1 cellular context compared by ENCODE assay signal in the genomic region with DNA sequence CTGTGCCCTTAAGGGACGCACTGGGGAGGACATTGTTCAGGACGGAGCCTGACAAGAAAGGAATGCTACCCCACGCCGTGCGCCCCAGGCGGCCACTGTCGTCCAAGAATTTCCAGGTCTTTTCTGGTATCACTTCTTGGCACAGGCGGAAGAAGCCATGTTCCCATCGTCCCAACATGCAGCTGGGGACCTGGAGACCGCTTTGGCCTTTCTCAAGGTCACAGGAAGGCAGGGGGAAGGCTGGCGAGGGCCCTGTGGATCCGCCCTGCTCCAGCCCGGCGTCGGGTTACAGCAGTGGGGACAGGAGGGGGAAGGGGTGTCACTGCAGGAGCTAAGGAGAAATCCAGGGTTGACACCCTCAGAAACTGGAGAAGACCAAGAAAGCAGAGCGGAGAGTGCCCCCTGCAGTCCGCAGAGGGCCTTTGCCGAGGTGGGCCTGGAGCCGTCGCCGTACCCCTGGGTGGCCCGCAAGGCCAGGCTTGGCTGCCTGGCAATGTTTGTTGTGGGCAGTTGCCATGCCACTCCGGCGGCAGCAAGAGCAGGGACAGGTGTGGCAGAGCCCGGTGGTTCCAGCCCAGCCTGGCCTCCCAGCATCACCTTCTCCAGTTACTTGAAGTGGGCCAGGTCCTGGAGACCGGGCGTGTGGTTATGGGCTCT.
TF ChIP-seq lines count a peak whose summit lies in the region.

No MANE protein-coding gene starts in this region.

TF ChIP-seq in HepG2, 621 proteins besides CTCF, POLR2A, EP300 and RAD21 (continued from another document):
- TF ChIP-seq, protein P1, sequence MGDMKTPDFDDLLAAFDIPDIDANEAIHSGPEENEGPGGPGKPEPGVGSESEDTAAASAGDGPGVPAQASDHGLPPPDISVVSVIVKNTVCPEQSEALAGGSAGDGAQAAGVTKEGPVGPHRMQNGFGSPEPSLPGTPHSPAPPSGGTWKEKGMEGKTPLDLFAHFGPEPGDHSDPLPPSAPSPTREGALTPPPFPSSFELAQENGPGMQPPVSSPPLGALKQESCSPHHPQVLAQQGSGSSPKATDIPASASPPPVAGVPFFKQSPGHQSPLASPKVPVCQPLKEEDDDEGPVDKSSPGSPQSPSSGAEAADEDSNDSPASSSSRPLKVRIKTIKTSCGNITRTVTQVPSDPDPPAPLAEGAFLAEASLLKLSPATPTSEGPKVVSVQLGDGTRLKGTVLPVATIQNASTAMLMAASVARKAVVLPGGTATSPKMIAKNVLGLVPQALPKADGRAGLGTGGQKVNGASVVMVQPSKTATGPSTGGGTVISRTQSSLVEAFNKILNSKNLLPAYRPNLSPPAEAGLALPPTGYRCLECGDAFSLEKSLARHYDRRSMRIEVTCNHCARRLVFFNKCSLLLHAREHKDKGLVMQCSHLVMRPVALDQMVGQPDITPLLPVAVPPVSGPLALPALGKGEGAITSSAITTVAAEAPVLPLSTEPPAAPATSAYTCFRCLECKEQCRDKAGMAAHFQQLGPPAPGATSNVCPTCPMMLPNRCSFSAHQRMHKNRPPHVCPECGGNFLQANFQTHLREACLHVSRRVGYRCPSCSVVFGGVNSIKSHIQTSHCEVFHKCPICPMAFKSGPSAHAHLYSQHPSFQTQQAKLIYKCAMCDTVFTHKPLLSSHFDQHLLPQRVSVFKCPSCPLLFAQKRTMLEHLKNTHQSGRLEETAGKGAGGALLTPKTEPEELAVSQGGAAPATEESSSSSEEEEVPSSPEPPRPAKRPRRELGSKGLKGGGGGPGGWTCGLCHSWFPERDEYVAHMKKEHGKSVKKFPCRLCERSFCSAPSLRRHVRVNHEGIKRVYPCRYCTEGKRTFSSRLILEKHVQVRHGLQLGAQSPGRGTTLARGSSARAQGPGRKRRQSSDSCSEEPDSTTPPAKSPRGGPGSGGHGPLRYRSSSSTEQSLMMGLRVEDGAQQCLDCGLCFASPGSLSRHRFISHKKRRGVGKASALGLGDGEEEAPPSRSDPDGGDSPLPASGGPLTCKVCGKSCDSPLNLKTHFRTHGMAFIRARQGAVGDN (CRISPR knock-in tag; IDR thresholded peaks at IDR 0.05) = peak; percentile 42
- TF ChIP-seq, protein P2, sequence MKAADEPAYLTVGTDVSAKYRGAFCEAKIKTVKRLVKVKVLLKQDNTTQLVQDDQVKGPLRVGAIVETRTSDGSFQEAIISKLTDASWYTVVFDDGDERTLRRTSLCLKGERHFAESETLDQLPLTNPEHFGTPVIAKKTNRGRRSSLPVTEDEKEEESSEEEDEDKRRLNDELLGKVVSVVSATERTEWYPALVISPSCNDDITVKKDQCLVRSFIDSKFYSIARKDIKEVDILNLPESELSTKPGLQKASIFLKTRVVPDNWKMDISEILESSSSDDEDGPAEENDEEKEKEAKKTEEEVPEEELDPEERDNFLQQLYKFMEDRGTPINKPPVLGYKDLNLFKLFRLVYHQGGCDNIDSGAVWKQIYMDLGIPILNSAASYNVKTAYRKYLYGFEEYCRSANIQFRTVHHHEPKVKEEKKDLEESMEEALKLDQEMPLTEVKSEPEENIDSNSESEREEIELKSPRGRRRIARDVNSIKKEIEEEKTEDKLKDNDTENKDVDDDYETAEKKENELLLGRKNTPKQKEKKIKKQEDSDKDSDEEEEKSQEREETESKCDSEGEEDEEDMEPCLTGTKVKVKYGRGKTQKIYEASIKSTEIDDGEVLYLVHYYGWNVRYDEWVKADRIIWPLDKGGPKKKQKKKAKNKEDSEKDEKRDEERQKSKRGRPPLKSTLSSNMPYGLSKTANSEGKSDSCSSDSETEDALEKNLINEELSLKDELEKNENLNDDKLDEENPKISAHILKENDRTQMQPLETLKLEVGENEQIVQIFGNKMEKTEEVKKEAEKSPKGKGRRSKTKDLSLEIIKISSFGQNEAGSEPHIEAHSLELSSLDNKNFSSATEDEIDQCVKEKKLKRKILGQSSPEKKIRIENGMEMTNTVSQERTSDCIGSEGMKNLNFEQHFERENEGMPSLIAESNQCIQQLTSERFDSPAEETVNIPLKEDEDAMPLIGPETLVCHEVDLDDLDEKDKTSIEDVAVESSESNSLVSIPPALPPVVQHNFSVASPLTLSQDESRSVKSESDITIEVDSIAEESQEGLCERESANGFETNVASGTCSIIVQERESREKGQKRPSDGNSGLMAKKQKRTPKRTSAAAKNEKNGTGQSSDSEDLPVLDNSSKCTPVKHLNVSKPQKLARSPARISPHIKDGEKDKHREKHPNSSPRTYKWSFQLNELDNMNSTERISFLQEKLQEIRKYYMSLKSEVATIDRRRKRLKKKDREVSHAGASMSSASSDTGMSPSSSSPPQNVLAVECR (CRISPR knock-in tag; IDR thresholded peaks at IDR 0.05; ENCODE audit: borderline replicate concordance) = peak; percentile 14; the same call in 1 of the 2 replicates
- TF ChIP-seq, protein P3, sequence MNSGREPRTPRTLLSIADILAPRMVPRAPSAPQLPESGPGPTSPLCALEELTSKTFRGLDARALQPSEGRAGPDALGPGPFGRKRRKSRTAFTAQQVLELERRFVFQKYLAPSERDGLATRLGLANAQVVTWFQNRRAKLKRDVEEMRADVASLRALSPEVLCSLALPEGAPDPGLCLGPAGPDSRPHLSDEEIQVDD (CRISPR knock-in tag; IDR thresholded peaks at IDR 0.05; ENCODE audit: borderline replicate concordance) = no peak
- TF ChIP-seq SALL2 (CRISPR knock-in tag; IDR thresholded peaks at IDR 0.05) = 0 out of 2 replicates have a peak, but pooled peaks have one; percentile 30
- TF ChIP-seq, protein P4, sequence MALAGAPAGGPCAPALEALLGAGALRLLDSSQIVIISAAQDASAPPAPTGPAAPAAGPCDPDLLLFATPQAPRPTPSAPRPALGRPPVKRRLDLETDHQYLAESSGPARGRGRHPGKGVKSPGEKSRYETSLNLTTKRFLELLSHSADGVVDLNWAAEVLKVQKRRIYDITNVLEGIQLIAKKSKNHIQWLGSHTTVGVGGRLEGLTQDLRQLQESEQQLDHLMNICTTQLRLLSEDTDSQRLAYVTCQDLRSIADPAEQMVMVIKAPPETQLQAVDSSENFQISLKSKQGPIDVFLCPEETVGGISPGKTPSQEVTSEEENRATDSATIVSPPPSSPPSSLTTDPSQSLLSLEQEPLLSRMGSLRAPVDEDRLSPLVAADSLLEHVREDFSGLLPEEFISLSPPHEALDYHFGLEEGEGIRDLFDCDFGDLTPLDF (CRISPR knock-in tag; IDR thresholded peaks at IDR 0.05) = no peak
- TF ChIP-seq, protein P5, sequence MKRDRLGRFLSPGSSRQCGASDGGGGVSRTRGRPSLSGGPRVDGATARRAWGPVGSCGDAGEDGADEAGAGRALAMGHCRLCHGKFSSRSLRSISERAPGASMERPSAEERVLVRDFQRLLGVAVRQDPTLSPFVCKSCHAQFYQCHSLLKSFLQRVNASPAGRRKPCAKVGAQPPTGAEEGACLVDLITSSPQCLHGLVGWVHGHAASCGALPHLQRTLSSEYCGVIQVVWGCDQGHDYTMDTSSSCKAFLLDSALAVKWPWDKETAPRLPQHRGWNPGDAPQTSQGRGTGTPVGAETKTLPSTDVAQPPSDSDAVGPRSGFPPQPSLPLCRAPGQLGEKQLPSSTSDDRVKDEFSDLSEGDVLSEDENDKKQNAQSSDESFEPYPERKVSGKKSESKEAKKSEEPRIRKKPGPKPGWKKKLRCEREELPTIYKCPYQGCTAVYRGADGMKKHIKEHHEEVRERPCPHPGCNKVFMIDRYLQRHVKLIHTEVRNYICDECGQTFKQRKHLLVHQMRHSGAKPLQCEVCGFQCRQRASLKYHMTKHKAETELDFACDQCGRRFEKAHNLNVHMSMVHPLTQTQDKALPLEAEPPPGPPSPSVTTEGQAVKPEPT (CRISPR knock-in tag; IDR thresholded peaks at IDR 0.05; ENCODE audit: low read depth) = 0 out of 2 replicates have a peak, but pooled peaks have one; percentile 20
- TF ChIP-seq, protein P6, sequence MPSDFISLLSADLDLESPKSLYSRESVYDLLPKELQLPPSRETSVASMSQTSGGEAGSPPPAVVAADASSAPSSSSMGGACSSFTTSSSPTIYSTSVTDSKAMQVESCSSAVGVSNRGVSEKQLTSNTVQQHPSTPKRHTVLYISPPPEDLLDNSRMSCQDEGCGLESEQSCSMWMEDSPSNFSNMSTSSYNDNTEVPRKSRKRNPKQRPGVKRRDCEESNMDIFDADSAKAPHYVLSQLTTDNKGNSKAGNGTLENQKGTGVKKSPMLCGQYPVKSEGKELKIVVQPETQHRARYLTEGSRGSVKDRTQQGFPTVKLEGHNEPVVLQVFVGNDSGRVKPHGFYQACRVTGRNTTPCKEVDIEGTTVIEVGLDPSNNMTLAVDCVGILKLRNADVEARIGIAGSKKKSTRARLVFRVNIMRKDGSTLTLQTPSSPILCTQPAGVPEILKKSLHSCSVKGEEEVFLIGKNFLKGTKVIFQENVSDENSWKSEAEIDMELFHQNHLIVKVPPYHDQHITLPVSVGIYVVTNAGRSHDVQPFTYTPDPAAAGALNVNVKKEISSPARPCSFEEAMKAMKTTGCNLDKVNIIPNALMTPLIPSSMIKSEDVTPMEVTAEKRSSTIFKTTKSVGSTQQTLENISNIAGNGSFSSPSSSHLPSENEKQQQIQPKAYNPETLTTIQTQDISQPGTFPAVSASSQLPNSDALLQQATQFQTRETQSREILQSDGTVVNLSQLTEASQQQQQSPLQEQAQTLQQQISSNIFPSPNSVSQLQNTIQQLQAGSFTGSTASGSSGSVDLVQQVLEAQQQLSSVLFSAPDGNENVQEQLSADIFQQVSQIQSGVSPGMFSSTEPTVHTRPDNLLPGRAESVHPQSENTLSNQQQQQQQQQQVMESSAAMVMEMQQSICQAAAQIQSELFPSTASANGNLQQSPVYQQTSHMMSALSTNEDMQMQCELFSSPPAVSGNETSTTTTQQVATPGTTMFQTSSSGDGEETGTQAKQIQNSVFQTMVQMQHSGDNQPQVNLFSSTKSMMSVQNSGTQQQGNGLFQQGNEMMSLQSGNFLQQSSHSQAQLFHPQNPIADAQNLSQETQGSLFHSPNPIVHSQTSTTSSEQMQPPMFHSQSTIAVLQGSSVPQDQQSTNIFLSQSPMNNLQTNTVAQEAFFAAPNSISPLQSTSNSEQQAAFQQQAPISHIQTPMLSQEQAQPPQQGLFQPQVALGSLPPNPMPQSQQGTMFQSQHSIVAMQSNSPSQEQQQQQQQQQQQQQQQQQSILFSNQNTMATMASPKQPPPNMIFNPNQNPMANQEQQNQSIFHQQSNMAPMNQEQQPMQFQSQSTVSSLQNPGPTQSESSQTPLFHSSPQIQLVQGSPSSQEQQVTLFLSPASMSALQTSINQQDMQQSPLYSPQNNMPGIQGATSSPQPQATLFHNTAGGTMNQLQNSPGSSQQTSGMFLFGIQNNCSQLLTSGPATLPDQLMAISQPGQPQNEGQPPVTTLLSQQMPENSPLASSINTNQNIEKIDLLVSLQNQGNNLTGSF (CRISPR knock-in tag; IDR thresholded peaks at IDR 0.05) = no peak
- TF ChIP-seq, protein P7, sequence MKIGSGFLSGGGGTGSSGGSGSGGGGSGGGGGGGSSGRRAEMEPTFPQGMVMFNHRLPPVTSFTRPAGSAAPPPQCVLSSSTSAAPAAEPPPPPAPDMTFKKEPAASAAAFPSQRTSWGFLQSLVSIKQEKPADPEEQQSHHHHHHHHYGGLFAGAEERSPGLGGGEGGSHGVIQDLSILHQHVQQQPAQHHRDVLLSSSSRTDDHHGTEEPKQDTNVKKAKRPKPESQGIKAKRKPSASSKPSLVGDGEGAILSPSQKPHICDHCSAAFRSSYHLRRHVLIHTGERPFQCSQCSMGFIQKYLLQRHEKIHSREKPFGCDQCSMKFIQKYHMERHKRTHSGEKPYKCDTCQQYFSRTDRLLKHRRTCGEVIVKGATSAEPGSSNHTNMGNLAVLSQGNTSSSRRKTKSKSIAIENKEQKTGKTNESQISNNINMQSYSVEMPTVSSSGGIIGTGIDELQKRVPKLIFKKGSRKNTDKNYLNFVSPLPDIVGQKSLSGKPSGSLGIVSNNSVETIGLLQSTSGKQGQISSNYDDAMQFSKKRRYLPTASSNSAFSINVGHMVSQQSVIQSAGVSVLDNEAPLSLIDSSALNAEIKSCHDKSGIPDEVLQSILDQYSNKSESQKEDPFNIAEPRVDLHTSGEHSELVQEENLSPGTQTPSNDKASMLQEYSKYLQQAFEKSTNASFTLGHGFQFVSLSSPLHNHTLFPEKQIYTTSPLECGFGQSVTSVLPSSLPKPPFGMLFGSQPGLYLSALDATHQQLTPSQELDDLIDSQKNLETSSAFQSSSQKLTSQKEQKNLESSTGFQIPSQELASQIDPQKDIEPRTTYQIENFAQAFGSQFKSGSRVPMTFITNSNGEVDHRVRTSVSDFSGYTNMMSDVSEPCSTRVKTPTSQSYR (CRISPR knock-in tag; IDR thresholded peaks at IDR 0.05; ENCODE audit: borderline replicate concordance) = peak; percentile 36; the same call in 1 of the 2 replicates
- TF ChIP-seq NRL (CRISPR knock-in tag; IDR thresholded peaks at IDR 0.05; ENCODE audit: borderline replicate concordance) = 0 out of 2 replicates have a peak, but pooled peaks have one; percentile 34
- TF ChIP-seq ZSCAN12 (CRISPR knock-in tag; IDR thresholded peaks at IDR 0.05) = no peak
- peak; percentile 27; the same call in 1 of the 2 replicates for TF ChIP-seq RFX1 (IDR thresholded peaks at IDR 0.05)
- TF ChIP-seq, protein P8, sequence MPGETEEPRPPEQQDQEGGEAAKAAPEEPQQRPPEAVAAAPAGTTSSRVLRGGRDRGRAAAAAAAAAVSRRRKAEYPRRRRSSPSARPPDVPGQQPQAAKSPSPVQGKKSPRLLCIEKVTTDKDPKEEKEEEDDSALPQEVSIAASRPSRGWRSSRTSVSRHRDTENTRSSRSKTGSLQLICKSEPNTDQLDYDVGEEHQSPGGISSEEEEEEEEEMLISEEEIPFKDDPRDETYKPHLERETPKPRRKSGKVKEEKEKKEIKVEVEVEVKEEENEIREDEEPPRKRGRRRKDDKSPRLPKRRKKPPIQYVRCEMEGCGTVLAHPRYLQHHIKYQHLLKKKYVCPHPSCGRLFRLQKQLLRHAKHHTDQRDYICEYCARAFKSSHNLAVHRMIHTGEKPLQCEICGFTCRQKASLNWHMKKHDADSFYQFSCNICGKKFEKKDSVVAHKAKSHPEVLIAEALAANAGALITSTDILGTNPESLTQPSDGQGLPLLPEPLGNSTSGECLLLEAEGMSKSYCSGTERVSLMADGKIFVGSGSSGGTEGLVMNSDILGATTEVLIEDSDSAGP (CRISPR knock-in tag; IDR thresholded peaks at IDR 0.05; ENCODE audit: borderline replicate concordance) = peak; percentile 32; the same call in 1 of the 2 replicates
- TF ChIP-seq ESRRA (CRISPR knock-in tag; IDR thresholded peaks at IDR 0.05; ENCODE audit: low read depth) = peak; percentile 62
